ENCODE assay signal across 9 cellular contexts in the genomic region with DNA sequence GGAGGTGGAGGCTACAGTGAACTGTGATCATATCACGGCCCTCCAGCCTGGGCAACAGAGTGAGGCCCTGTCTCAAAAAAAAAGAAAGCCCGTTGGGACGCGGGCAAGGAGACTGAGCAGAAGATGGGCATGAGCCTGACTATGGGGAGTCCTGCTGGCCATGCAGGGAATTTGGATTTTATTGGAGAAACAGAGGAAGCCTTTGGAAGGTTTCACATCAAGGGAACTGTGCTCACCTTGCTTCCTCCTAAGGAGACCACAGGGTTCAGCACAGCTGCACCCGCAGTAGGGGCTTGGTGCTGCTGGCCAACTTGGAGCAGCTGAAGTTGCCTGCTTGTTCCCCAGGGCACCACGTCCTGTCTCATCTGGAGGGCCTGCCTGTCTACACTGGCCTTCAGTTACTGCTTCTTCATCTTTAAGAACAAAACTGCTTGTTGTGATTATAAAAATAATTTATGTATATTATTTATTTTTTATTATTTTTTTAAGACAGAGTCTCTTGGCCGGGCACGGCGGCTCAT. TPM values are rescaled to one million over a fixed set of nuclear protein-coding genes. Genes with fewer than 3 reads are reported as not detected.
A peak's percentile ranks its signal among the peaks of the same experiment; 100 is the strongest.
DNase-seq lines count a peak whose midpoint lies in the region; ATAC-seq and TF ChIP-seq lines count a peak whose summit lies in the region.
"Had no signal": no experiment of that assay in that cellular context is flagged by ENCODE, and none has a peak within 500 bp of the region (broad histone marks: within the 10 kb centered on the region; RNA-seq: fewer than 3 reads in every experiment).

No MANE protein-coding gene starts in this region.

- H3K4me3 ChIP-seq in Peyer's patch (peak overlapping the region in 3 of 4 donors; percentile 70 to 100 (median 71)), fibroblast of mammary gland (ENCODE audit: control insufficient read depth, low read depth, low read length) (peak overlapping the region; percentile 74)
- no peak overlapping the region for H3K4me3 ChIP-seq in effector memory CD4-positive, alpha-beta T cell (ENCODE audit: insufficient read depth, low read depth, low read length, poor library complexity, severe bottlenecking)

- peaks cover 20% of the 10 kb centered on the region for H3K4me1 Mint-ChIP-seq in activated CD4-positive, alpha-beta T cell treated with anti-CD3 and anti-CD28 coated beads for 36 hours
- peaks cover 21% of the 10 kb centered on the region for H3K4me1 Mint-ChIP-seq in stimulated activated memory B cell treated with anti-CD40 and anti-IgM and Interleukin-4, amounts not matched to agents 10 μg/mL and 1 μg/mL and 100 μg/mL, for 72 hours

- no peak for DNase-seq in activated CD4-positive, alpha-beta T cell treated with anti-CD3 and anti-CD28 coated beads for 36 hours
- DNase-seq in activated CD4-positive, alpha-beta T cell treated with anti-CD3 and anti-CD28 coated beads, Interleukin-2, amount 50 U/mL, for 1 hour = no peak
- no peak for DNase-seq in Peyer's patch
- peak; percentile 20 for DNase-seq in fibroblast of mammary gland (ENCODE audit: low read depth)
- DNase-seq in omental fat pad (ENCODE audit: low spot score) = no peak
- no peak for DNase-seq in stimulated activated CD4-positive, alpha-beta T cell treated with anti-CD3 and anti-CD28 coated beads, Interleukin-12 subunit alpha, Interleukin-12 subunit beta, amount 100 ng/mL, for 4 hours
- DNase-seq in effector memory CD4-positive, alpha-beta T cell = no peak

- peak overlapping the region; percentile 73 for H3K4me3 Mint-ChIP-seq in activated CD4-positive, alpha-beta T cell treated with anti-CD3 and anti-CD28 coated beads for 36 hours
- peak overlapping the region; percentile 81 for H3K4me3 Mint-ChIP-seq in stimulated activated memory B cell treated with anti-CD40 and anti-IgM and Interleukin-4, amounts not matched to agents 10 μg/mL and 1 μg/mL and 100 μg/mL, for 72 hours

- H3K36me3 ChIP-seq in Peyer's patch = no peaks in the 10 kb centered on the region
- H3K36me3 ChIP-seq in effector memory CD4-positive, alpha-beta T cell (ENCODE audit: control insufficient read depth, insufficient read depth, low read length) = no peaks in the 10 kb centered on the region

- no peaks in the 10 kb centered on the region for H3K27me3 Mint-ChIP-seq in activated CD4-positive, alpha-beta T cell treated with anti-CD3 and anti-CD28 coated beads for 36 hours
- no peaks in the 10 kb centered on the region for H3K27me3 Mint-ChIP-seq in stimulated activated memory B cell treated with anti-CD40 and anti-IgM and Interleukin-4, amounts not matched to agents 10 μg/mL and 1 μg/mL and 100 μg/mL, for 72 hours

- peaks cover 2% of the 10 kb centered on the region for H3K36me3 Mint-ChIP-seq in activated CD4-positive, alpha-beta T cell treated with anti-CD3 and anti-CD28 coated beads for 36 hours (ENCODE audit: low read depth)
- H3K36me3 Mint-ChIP-seq in stimulated activated memory B cell treated with anti-CD40 and anti-IgM and Interleukin-4, amounts not matched to agents 10 μg/mL and 1 μg/mL and 100 μg/mL, for 72 hours = no peaks in the 10 kb centered on the region

- no peak for TF ChIP-seq POLR2A in Peyer's patch (IDR thresholded peaks at IDR 0.05)

- no peak for ATAC-seq in activated CD4-positive, alpha-beta T cell treated with anti-CD3 and anti-CD28 coated beads for 36 hours
- ATAC-seq in stimulated activated memory B cell treated with anti-CD40 and anti-IgM and Interleukin-4, amounts not matched to agents 10 μg/mL and 1 μg/mL and 100 μg/mL, for 72 hours = no peak
- no peak for ATAC-seq in omental fat pad (ENCODE audit: low FRiP score)
- ATAC-seq: activated CD4-positive, CD25-positive, alpha-beta regulatory T cell treated with anti-CD3 and anti-CD28 coated beads, Interleukin-2, amount 50 U/mL, for 24 hours had no signal

- H3K27ac Mint-ChIP-seq in activated CD4-positive, alpha-beta T cell treated with anti-CD3 and anti-CD28 coated beads for 36 hours = no peak overlapping the region
- no peak overlapping the region for H3K27ac Mint-ChIP-seq in stimulated activated memory B cell treated with anti-CD40 and anti-IgM and Interleukin-4, amounts not matched to agents 10 μg/mL and 1 μg/mL and 100 μg/mL, for 72 hours

- no peaks in the 10 kb centered on the region for H3K27me3 ChIP-seq in Peyer's patch
- no peaks in the 10 kb centered on the region for H3K27me3 ChIP-seq in effector memory CD4-positive, alpha-beta T cell (replicated peaks; ENCODE audit: control insufficient read depth, insufficient read depth, low read length, poor library complexity, severe bottlenecking)

- no peaks in the 10 kb centered on the region for H3K9me3 Mint-ChIP-seq in activated CD4-positive, alpha-beta T cell treated with anti-CD3 and anti-CD28 coated beads for 36 hours (ENCODE audit: low read depth)
- no peaks in the 10 kb centered on the region for H3K9me3 Mint-ChIP-seq in stimulated activated memory B cell treated with anti-CD40 and anti-IgM and Interleukin-4, amounts not matched to agents 10 μg/mL and 1 μg/mL and 100 μg/mL, for 72 hours

- peak overlapping the region; percentile 38 to 93 (median 69) for H3K27ac ChIP-seq in Peyer's patch
- no peak overlapping the region for H3K27ac ChIP-seq in effector memory CD4-positive, alpha-beta T cell (ENCODE audit: insufficient read depth, low read length, poor library complexity, severe bottlenecking)

- CTCF ChIA-PET in activated CD4-positive, alpha-beta T cell treated with anti-CD3 and anti-CD28 coated beads for 36 hours (lab: Charles Lee) = no interaction called here

- intact Hi-C loops in activated CD4-positive, alpha-beta T cell treated with anti-CD3 and anti-CD28 coated beads for 36 hours (cut with DNase I, micrococcal nuclease) = no loop called here

- POLR2A ChIA-PET in activated CD4-positive, alpha-beta T cell treated with anti-CD3 and anti-CD28 coated beads for 36 hours (lab: Charles Lee) = interaction anchor here (0.6 kb wide), 1 partner anchor 638 kb away, joined by 4 read pairs; no protein-coding TSS in a partner anchor

- peaks cover 0 to 28% (median 6%) of the 10 kb centered on the region in 4 donors for H3K4me1 ChIP-seq in Peyer's patch
- peaks cover 11% of the 10 kb centered on the region for H3K4me1 ChIP-seq in effector memory CD4-positive, alpha-beta T cell (ENCODE audit: control insufficient read depth, insufficient read depth, low read length, poor library complexity, severe bottlenecking)

- peak in 3 of 6 experiments; percentile 10 to 18 (median 17) for TF ChIP-seq CTCF in Peyer's patch (IDR thresholded peaks at IDR 0.05)
- peak; percentile 32 for TF ChIP-seq CTCF in fibroblast of mammary gland (conservative IDR thresholded peaks at IDR 0.05; ENCODE audit: control insufficient read depth, insufficient read depth, low read depth, low read length)
- TF ChIP-seq CTCF in omental fat pad (IDR thresholded peaks at IDR 0.05) = no peak

- H3K9me3 ChIP-seq in Peyer's patch = no peaks in the 10 kb centered on the region
- H3K9me3 ChIP-seq in effector memory CD4-positive, alpha-beta T cell (ENCODE audit: control insufficient read depth, low read length) = no peaks in the 10 kb centered on the region

RNA-seq across cellular contexts. Expression of gene IQCE, which starts 1.5 kb away (rescaled TPM):
- 1 to 10 TPM; 7.2 to 8.4 TPM for total RNA-seq in activated CD4-positive, alpha-beta T cell treated with anti-CD3 and anti-CD28 coated beads for 36 hours
- 100 to 1,000 TPM in 1 of 4 donors, 10 to 100 TPM in 3; 30.0 to 159 (median 72.2) TPM for total RNA-seq in Peyer's patch
- 10 to 100 TPM in 3 of 4 donors, 1 to 10 TPM in 1; 6.6 to 14.3 (median 12.8) TPM for total RNA-seq in omental fat pad

RNA-seq across cellular contexts. Expression of gene BRAT1, which starts 4.9 kb away (rescaled TPM):
- total RNA-seq in activated CD4-positive, alpha-beta T cell treated with anti-CD3 and anti-CD28 coated beads for 36 hours = 10 to 100 TPM; 34.7 to 35.9 TPM
- total RNA-seq in Peyer's patch = 10 to 100 TPM; 43.3 to 73.3 (median 54.1) TPM
- total RNA-seq in omental fat pad = 10 to 100 TPM; 22.7 to 33.1 (median 26.3) TPM

RNA-seq across cellular contexts. Expression of gene LFNG, which starts 40.7 kb away (rescaled TPM):
- total RNA-seq in activated CD4-positive, alpha-beta T cell treated with anti-CD3 and anti-CD28 coated beads for 36 hours = 10 to 100 TPM; 14.9 to 23.3 TPM
- total RNA-seq in Peyer's patch (100 to 1,000 TPM in 1 of 4 donors, 10 to 100 TPM in 3; 22.3 to 104 (median 41.7) TPM), omental fat pad (10 to 100 TPM in 3 of 4 donors, 1 to 10 TPM in 1; 4.7 to 25.9 (median 21.6) TPM)
